In genomic region chr10:71571460-71572175, GRCh38 we compare ENCODE assay signal across 28 cellular contexts.
"Had no signal": no experiment of that assay in that cellular context is flagged by ENCODE, and none has a peak within 500 bp of the region (broad histone marks: within the 10 kb centered on the region; RNA-seq: fewer than 3 reads in every experiment).

No MANE protein-coding gene starts in this region.

- H3K27me3 Mint-ChIP-seq: stimulated activated memory B cell treated with anti-CD40 and anti-IgM and Interleukin-4, amounts not matched to agents 10 μg/mL and 1 μg/mL and 100 μg/mL, for 72 hours had no signal

- H2AFZ ChIP-seq: parathyroid adenoma had no signal

- H3K9me3 ChIP-seq: esophagus muscularis mucosa, gastroesophageal sphincter, heart right ventricle, lower lobe of right lung, neutrophil, sigmoid colon, spleen, thoracic aorta, tibial nerve, upper lobe of left lung, uterus had no signal

- H3K27ac ChIP-seq: epithelial cell of prostate, esophagus muscularis mucosa, foreskin keratinocyte, gastroesophageal sphincter, heart right ventricle, lower lobe of right lung, neutrophil, parathyroid adenoma, sigmoid colon, spleen, thoracic aorta, tibial nerve, upper lobe of left lung, uterus had no signal

- H3K4me1 ChIP-seq: foreskin keratinocyte, lower lobe of right lung, sigmoid colon, spleen, uterus had no signal

- ATAC-seq: foreskin keratinocyte; gastroesophageal sphincter; heart right ventricle; left ventricle myocardium superior; lower lobe of right lung; natural killer cell; right cardiac atrium; stimulated activated memory B cell treated with anti-CD40 and anti-IgM and Interleukin-4, amounts not matched to agents 10 μg/mL and 1 μg/mL and 100 μg/mL, for 72 hours; stimulated activated naive CD8-positive, alpha-beta T cell treated with anti-CD3 and anti-CD28 coated beads, Interleukin-15, Interleukin-2, amounts not matched to agents 100 U/mL and 50 U/mL, for 24 hours had no signal

- H3K9ac ChIP-seq: parathyroid adenoma had no signal

- H3K4me3 Mint-ChIP-seq: endodermal cell; natural killer cell; stimulated activated memory B cell treated with anti-CD40 and anti-IgM and Interleukin-4, amounts not matched to agents 10 μg/mL and 1 μg/mL and 100 μg/mL, for 72 hours had no signal

- H3K36me3 ChIP-seq: lower lobe of right lung, neutrophil, sigmoid colon, spleen, thoracic aorta, tibial nerve, upper lobe of left lung, uterus had no signal

- H3K27ac Mint-ChIP-seq: endodermal cell; natural killer cell; progenitor cell of endocrine pancreas; stimulated activated memory B cell treated with anti-CD40 and anti-IgM and Interleukin-4, amounts not matched to agents 10 μg/mL and 1 μg/mL and 100 μg/mL, for 72 hours had no signal

- H3K9me3 Mint-ChIP-seq: endodermal cell; natural killer cell; stimulated activated memory B cell treated with anti-CD40 and anti-IgM and Interleukin-4, amounts not matched to agents 10 μg/mL and 1 μg/mL and 100 μg/mL, for 72 hours had no signal

- H3K4me1 Mint-ChIP-seq: natural killer cell; stimulated activated memory B cell treated with anti-CD40 and anti-IgM and Interleukin-4, amounts not matched to agents 10 μg/mL and 1 μg/mL and 100 μg/mL, for 72 hours had no signal

- H3K36me3 Mint-ChIP-seq: natural killer cell; stimulated activated memory B cell treated with anti-CD40 and anti-IgM and Interleukin-4, amounts not matched to agents 10 μg/mL and 1 μg/mL and 100 μg/mL, for 72 hours had no signal

- H3K4me3 ChIP-seq: esophagus muscularis mucosa, gastroesophageal sphincter, heart right ventricle, lower lobe of right lung, sigmoid colon, spleen, thoracic aorta, tibial nerve, upper lobe of left lung, uterus had no signal

- H3K27me3 ChIP-seq: esophagus muscularis mucosa, foreskin keratinocyte, gastroesophageal sphincter, heart right ventricle, neutrophil, sigmoid colon, spleen, tibial nerve, upper lobe of left lung, uterus had no signal

- DNase-seq: effector CD8-positive, alpha-beta T cell; endodermal cell; foreskin keratinocyte; glutamatergic neuron; heart right ventricle; hippocampal formation; kidney glomerular epithelial cell; left ventricle myocardium superior; lower lobe of right lung; natural killer cell; right cardiac atrium; sigmoid colon; spleen; stimulated activated CD4-positive, alpha-beta T cell treated with anti-CD3 and anti-CD28 coated beads, Interleukin-4, amount 100 ng/mL, for 4 hours; stimulated activated naive CD8-positive, alpha-beta T cell treated with anti-CD3 and anti-CD28 coated beads, Interleukin-15, Interleukin-2, amounts not matched to agents 100 U/mL and 50 U/mL, for 24 hours; upper lobe of left lung; uterus had no signal

- FAIRE-seq: colon, islet of Langerhans had no signal
